Comparison of ENCODE assay signal across 26 cellular contexts in the genomic region with DNA sequence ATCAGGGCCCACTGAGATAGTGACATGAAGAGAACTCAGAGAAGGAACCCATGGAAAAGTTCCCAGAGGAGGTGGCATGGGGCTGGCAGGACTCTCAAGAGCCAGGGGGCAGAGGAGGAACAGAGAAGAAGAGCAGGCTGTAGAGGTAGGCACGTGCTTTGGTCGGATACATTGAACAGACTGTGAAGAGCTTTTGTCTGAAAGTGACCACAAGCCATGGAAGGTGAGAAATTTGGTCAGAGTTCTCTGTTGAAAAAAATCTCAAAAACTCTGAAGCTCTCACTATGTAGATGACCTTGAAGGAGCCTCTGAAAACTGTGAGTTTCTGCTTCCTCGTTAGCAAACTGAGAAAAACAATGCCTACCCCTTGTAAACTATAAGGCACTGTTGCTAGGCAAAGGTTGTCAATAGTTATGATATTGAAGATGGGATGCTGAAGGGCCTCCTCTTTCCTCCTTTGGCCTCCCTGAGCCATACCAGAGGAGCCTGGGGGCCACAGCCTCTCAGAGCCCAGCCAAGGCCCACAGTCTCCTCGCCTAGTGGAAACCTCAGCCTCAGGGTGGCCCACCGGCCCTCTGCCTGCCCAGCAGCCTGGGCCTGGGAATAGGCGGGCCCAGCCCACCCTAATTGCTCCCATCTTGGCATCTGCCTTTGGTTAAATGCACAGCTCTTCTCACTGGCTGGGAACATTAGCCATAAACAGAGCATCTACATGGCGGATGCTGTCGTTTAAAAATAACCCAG.
DNase-seq lines count a peak whose midpoint lies in the region; ATAC-seq, FAIRE-seq and TF ChIP-seq lines count a peak whose summit lies in the region.
"Had no signal": no experiment of that assay in that cellular context is flagged by ENCODE, and none has a peak within 500 bp of the region (broad histone marks: within the 10 kb centered on the region; RNA-seq: fewer than 3 reads in every experiment).

No MANE protein-coding gene starts in this region.

- H3K36me3 ChIP-seq in astrocyte (ENCODE audit: insufficient read depth, low read length): no peaks in the 10 kb centered on the region
- no peaks in the 10 kb centered on the region for H3K36me3 ChIP-seq in psoas muscle (ENCODE audit: insufficient read depth in 1 of 2, low read depth in 1 of 2)
- no peaks in the 10 kb centered on the region for H3K36me3 ChIP-seq in stomach
- H3K36me3 ChIP-seq: prostate gland, spleen, upper lobe of left lung had no signal

- H4K20me1 ChIP-seq in astrocyte (ENCODE audit: insufficient read depth, low read length): no peaks in the 10 kb centered on the region

- no peak for TF ChIP-seq EP300 in stomach (IDR thresholded peaks at IDR 0.05)

- FAIRE-seq in astrocyte (lab: Jason Lieb, UNC): no peak
- FAIRE-seq: H54 had no signal

- H3K4me3 ChIP-seq in astrocyte (ENCODE audit: insufficient read depth, low read depth, low read length): no peak overlapping the region
- H3K4me3 ChIP-seq in psoas muscle: peak overlapping the region; percentile 46
- no peak overlapping the region for H3K4me3 ChIP-seq in stomach
- H3K4me3 ChIP-seq: prostate gland, spleen, upper lobe of left lung had no signal

- H3K9me3 Mint-ChIP-seq in astrocyte (ENCODE audit: unreplicated experiment): peaks cover 3% of the 10 kb centered on the region
- H3K9me3 Mint-ChIP-seq: activated CD4-positive, alpha-beta T cell treated with anti-CD3 and anti-CD28 coated beads, Interleukin-2, amount 10 ng/mL, durations not matched to agents 7 days and 5 days; activated naive CD8-positive, alpha-beta T cell treated with anti-CD3 and anti-CD28 coated beads, Interleukin-2, amount 10 ng/mL, durations not matched to agents 7 days and 5 days; activated T-helper 2 cell treated with anti-CD3 and anti-CD28 coated beads, Interferon-gamma antibody, Interleukin-2, Interleukin-4, amounts not matched to agents 10 μg/mL and 5 μg/mL and 100 μg/mL, durations not matched to agents 14 hours and 24 hours and 36 hours; endodermal cell had no signal

- peak overlapping the region; percentile 70 for H2AFZ ChIP-seq in astrocyte (ENCODE audit: low read depth, low read length)

- H3K27me3 ChIP-seq in astrocyte (ENCODE audit: insufficient read depth, low read length) (no peaks in the 10 kb centered on the region), psoas muscle (ENCODE audit: insufficient read depth in 3 of 3, low read length in 2 of 3) (no peaks in the 10 kb centered on the region), stomach (no peaks in the 10 kb centered on the region)
- H3K27me3 ChIP-seq: upper lobe of left lung had no signal

- peak overlapping the region; percentile 62 for H3K4me2 ChIP-seq in astrocyte (ENCODE audit: low read length)
- H3K4me2 ChIP-seq: KMS-11 had no signal

- no peaks in the 10 kb centered on the region for H3K79me2 ChIP-seq in astrocyte (ENCODE audit: insufficient read depth, low read length)

- no peaks in the 10 kb centered on the region for H3K4me1 ChIP-seq in astrocyte (ENCODE audit: insufficient read depth, low read length)
- no peaks in the 10 kb centered on the region for H3K4me1 ChIP-seq in psoas muscle
- H3K4me1 ChIP-seq in stomach: peaks cover 0 to 10% (median 0%) of the 10 kb centered on the region in 4 donors
- H3K4me1 ChIP-seq: prostate gland, spleen, upper lobe of left lung had no signal

- intact Hi-C loops in psoas muscle (cut with DNase I) (loop anchor here (5.0 kb wide), 1 partner anchor 672 kb away; no protein-coding TSS in a partner anchor), stomach (cut with DNase I; ENCODE audit: low total_unique reads) (no loop called here)

- H3K9ac ChIP-seq in astrocyte (ENCODE audit: low read length): no peak overlapping the region
- H3K9ac ChIP-seq: KMS-11 had no signal

- DNase-seq in astrocyte (ENCODE audit: low read depth) (no peak), psoas muscle (no peak), Ammon's horn (ENCODE audit: low spot score) (no peak), stomach (no peak)
- no peak for DNase-seq in activated CD4-positive, alpha-beta T cell treated with anti-CD3 and anti-CD28 coated beads for 1 hour
- DNase-seq: DMS79, left cardiac atrium, midbrain, MV-4-11, NCI-H187 treated with DMSO at 0.1 percent for 48 hours, NCI-H2227 treated with DMSO at 0.1 percent for 48 hours, PC-3, SIG-M5 had no signal

- TF ChIP-seq POLR2A in stomach (IDR thresholded peaks at IDR 0.05): no peak

- peak; percentile 23 for ATAC-seq in GM18909 (IDR thresholded peaks at IDR 0.05; ENCODE audit: poor library complexity, unreplicated experiment)
- peak; percentile 16 for ATAC-seq in HG02884 (IDR thresholded peaks at IDR 0.05; ENCODE audit: unreplicated experiment)
- ATAC-seq in psoas muscle: peak in 2 of 4 donors; percentile 14 to 23
- ATAC-seq: PC-3 had no signal

- no peak for TF ChIP-seq CTCF in astrocyte (IDR thresholded peaks at IDR 0.05; ENCODE audit: insufficient read depth, low read depth, low read length)
- no peak for TF ChIP-seq CTCF in psoas muscle (IDR thresholded peaks at IDR 0.05)
- no peak for TF ChIP-seq CTCF in stomach (IDR thresholded peaks at IDR 0.05)

- no peak overlapping the region for H3K27ac Mint-ChIP-seq in astrocyte (ENCODE audit: unreplicated experiment)
- H3K27ac Mint-ChIP-seq: activated CD4-positive, alpha-beta T cell treated with anti-CD3 and anti-CD28 coated beads, Interleukin-2, amount 10 ng/mL, durations not matched to agents 7 days and 5 days; activated naive CD8-positive, alpha-beta T cell treated with anti-CD3 and anti-CD28 coated beads, Interleukin-2, amount 10 ng/mL, durations not matched to agents 7 days and 5 days; activated T-helper 2 cell treated with anti-CD3 and anti-CD28 coated beads, Interferon-gamma antibody, Interleukin-2, Interleukin-4, amounts not matched to agents 10 μg/mL and 5 μg/mL and 100 μg/mL, durations not matched to agents 14 hours and 24 hours and 36 hours; brain; endodermal cell; nephron progenitor cell had no signal

- H3K36me3 Mint-ChIP-seq in astrocyte (ENCODE audit: low read depth, unreplicated experiment): peaks cover 4% of the 10 kb centered on the region
- H3K36me3 Mint-ChIP-seq: activated naive CD8-positive, alpha-beta T cell treated with anti-CD3 and anti-CD28 coated beads, Interleukin-2, amount 10 ng/mL, durations not matched to agents 7 days and 5 days; brain had no signal

- no peaks in the 10 kb centered on the region for H3K4me1 Mint-ChIP-seq in astrocyte (ENCODE audit: low read depth, unreplicated experiment)
- H3K4me1 Mint-ChIP-seq: activated CD4-positive, alpha-beta T cell treated with anti-CD3 and anti-CD28 coated beads, Interleukin-2, amount 10 ng/mL, durations not matched to agents 7 days and 5 days; activated naive CD8-positive, alpha-beta T cell treated with anti-CD3 and anti-CD28 coated beads, Interleukin-2, amount 10 ng/mL, durations not matched to agents 7 days and 5 days; brain had no signal

- WGBS in psoas muscle, 3 donors: 86 to 92% (median 89%) methylated on average over 8 of the region's 8 CpGs
- 82 to 90% (median 87%) methylated on average over 8 of the region's 8 CpGs for WGBS in stomach, 5 donors

- peaks cover 13% of the 10 kb centered on the region for H3K27me3 Mint-ChIP-seq in astrocyte (ENCODE audit: low read depth, unreplicated experiment)
- H3K27me3 Mint-ChIP-seq: activated CD4-positive, alpha-beta T cell treated with anti-CD3 and anti-CD28 coated beads, Interleukin-2, amount 10 ng/mL, durations not matched to agents 7 days and 5 days; activated naive CD8-positive, alpha-beta T cell treated with anti-CD3 and anti-CD28 coated beads, Interleukin-2, amount 10 ng/mL, durations not matched to agents 7 days and 5 days had no signal

- H3K9me3 ChIP-seq in astrocyte (ENCODE audit: insufficient read depth, low read depth, low read length) (no peaks in the 10 kb centered on the region), psoas muscle (no peaks in the 10 kb centered on the region), stomach (no peaks in the 10 kb centered on the region)
- H3K9me3 ChIP-seq: prostate gland, upper lobe of left lung had no signal

- H3K4me3 Mint-ChIP-seq in astrocyte (ENCODE audit: unreplicated experiment): no peak overlapping the region
- H3K4me3 Mint-ChIP-seq: activated CD4-positive, alpha-beta T cell treated with anti-CD3 and anti-CD28 coated beads, Interleukin-2, amount 10 ng/mL, durations not matched to agents 7 days and 5 days; activated naive CD8-positive, alpha-beta T cell treated with anti-CD3 and anti-CD28 coated beads, Interleukin-2, amount 10 ng/mL, durations not matched to agents 7 days and 5 days; brain; endodermal cell; nephron progenitor cell had no signal

- H3K27ac ChIP-seq in astrocyte (ENCODE audit: low read depth, low read length) (no peak overlapping the region), psoas muscle (no peak overlapping the region), stomach (no peak overlapping the region)
- H3K27ac ChIP-seq: KMS-11, prostate gland, spleen, upper lobe of left lung had no signal
